In the genomic region with DNA sequence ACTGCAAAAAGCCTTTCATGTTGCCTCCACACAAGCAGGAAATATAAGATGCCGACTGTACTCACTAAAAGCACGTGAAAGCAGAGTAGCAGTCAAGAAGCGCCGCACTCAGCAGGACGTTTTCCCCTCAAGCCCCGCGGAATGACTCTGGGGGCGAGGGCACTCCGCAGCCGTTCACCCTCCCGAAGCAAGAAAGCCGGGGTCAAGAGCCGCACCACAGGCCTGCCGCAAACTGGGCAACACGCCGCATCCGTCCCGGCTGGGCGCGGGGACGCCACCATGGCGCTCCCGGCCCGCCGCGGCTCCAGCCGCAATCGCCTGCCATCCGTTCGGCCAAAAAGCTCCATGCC, we compare ENCODE assay signal across 8 cellular contexts. TPM values are rescaled to one million over a fixed set of nuclear protein-coding genes. Genes with fewer than 3 reads are reported as not detected.
DNase-seq lines count a peak whose midpoint lies in the region; ATAC-seq and TF ChIP-seq lines count a peak whose summit lies in the region.

No MANE protein-coding gene starts in this region.

- no peak for TF ChIP-seq EP300 in suprapubic skin (IDR thresholded peaks at IDR 0.05)

- peak overlapping the region; percentile 96 for H3K4me3 ChIP-seq in OCI-LY7 (ENCODE audit: low read depth, low read length, poor library complexity, severe bottlenecking)
- H3K4me3 ChIP-seq in liver (ENCODE audit: low read depth in 1 of 3, low read length in 3 of 3) = peak overlapping the region; percentile 73 to 97 (median 88)
- peak overlapping the region; percentile 87 for H3K4me3 ChIP-seq in suprapubic skin

- under 1% methylated on average over 30 of the region's 30 CpGs for WGBS in liver
- whole genome bisulfite sequencing in suprapubic skin = 0% methylated on average over 26 of the region's 30 CpGs

- peak overlapping the region; percentile 75 for H3K27ac ChIP-seq in OCI-LY7 (ENCODE audit: low read depth, low read length, poor library complexity, severe bottlenecking)
- peak overlapping the region; percentile 71 for H3K27ac ChIP-seq in caudate nucleus (ENCODE audit: low read depth, low read length)
- H3K27ac ChIP-seq in liver (ENCODE audit: low read depth in 1 of 2, low read length in 2 of 2) = peak overlapping the region; percentile 76 to 79
- H3K27ac ChIP-seq in suprapubic skin = peak overlapping the region; percentile 94

- H4K20me1 ChIP-seq in OCI-LY7 (ENCODE audit: insufficient read depth, low read length) = peaks cover 43% of the 10 kb centered on the region

- POLR2A ChIA-PET in OCI-LY7 (lab: Charles Lee) = interaction anchor here (0.9 to 1.1 kb wide), 4 partner anchors 17 to 157 kb away, joined by 3 read pairs; no protein-coding TSS in a partner anchor

- H3K36me3 ChIP-seq in OCI-LY7 (ENCODE audit: insufficient read depth, low read length) (peaks cover 53% of the 10 kb centered on the region), liver (ENCODE audit: control insufficient read depth in 4 of 4, insufficient read depth in 3 of 4, low read depth in 1 of 4, low read length in 3 of 4) (peaks cover 6 to 36% (median 32%) of the 10 kb centered on the region in 4 donors), suprapubic skin (peaks cover 33% of the 10 kb centered on the region)

- no peak for TF ChIP-seq POLR2A in suprapubic skin (IDR thresholded peaks at IDR 0.05)

- DNase-seq in activated T-cell treated with anti-CD3 and anti-CD28 coated beads for 4 hours (peak; percentile 33), OCI-LY7 (ENCODE audit: low spot score) (peak; percentile 51), caudate nucleus (lab: John Stamatoyannopoulos, UW) (peak in 10 of 61 donors; percentile 22 to 85 (median 54)), suprapubic skin (ENCODE audit: low spot score in 2 of 2) (peak in 1 of 2 donors; percentile 83), NCI-H2107 (lab: John Stamatoyannopoulos, UW) (no peak)
- no peak for DNase-seq in activated T-cell treated with anti-CD3 and anti-CD28 coated beads, Interleukin-2, amount 50 U/mL, for 1 hour

- H2AFZ ChIP-seq in OCI-LY7 (ENCODE audit: low read length) = no peak overlapping the region

- H3K9ac ChIP-seq in liver (ENCODE audit: low read depth in 1 of 2, low read length in 2 of 2) = peak overlapping the region; percentile 81 to 90

- intact Hi-C loops in OCI-LY7 (cut with micrococcal nuclease; ENCODE audit: unreplicated experiment) = loop anchor here (1.0 to 2.0 kb wide), 4 partner anchors 29 to 330 kb away; a partner anchor contains a TSS

- TF ChIP-seq CTCF in OCI-LY7 (conservative IDR thresholded peaks at IDR 0.05; ENCODE audit: low read length) = no peak
- no peak for TF ChIP-seq CTCF in liver (IDR thresholded peaks at IDR 0.05; ENCODE audit: low read depth, low read length, missing input control)
- TF ChIP-seq CTCF in suprapubic skin (IDR thresholded peaks at IDR 0.05) = no peak

- H3K9me3 ChIP-seq in OCI-LY7 (ENCODE audit: low read length) (no peaks in the 10 kb centered on the region), liver (ENCODE audit: control insufficient read depth in 4 of 4, low read length in 3 of 4) (no peaks in the 10 kb centered on the region), suprapubic skin (no peaks in the 10 kb centered on the region)

- H3K4me1 ChIP-seq in OCI-LY7 (ENCODE audit: insufficient read depth, low read length, poor library complexity, severe bottlenecking) = peaks cover 42% of the 10 kb centered on the region
- peaks cover 5 to 26% (median 12%) of the 10 kb centered on the region in 4 donors for H3K4me1 ChIP-seq in liver (ENCODE audit: control insufficient read depth in 4 of 4, insufficient read depth in 4 of 4, low read length in 3 of 4)
- H3K4me1 ChIP-seq in suprapubic skin = peaks cover 29% of the 10 kb centered on the region

- H3K79me2 ChIP-seq in OCI-LY7 (ENCODE audit: insufficient read depth, low read depth, low read length) = peaks cover 49% of the 10 kb centered on the region

- peak overlapping the region; percentile 93 for H3K4me2 ChIP-seq in OCI-LY7 (ENCODE audit: low read length)

- CTCF ChIA-PET in OCI-LY7 (lab: Charles Lee; ENCODE audit: unreplicated experiment) = no interaction called here

- ATAC-seq in HG02798 (IDR thresholded peaks at IDR 0.05; ENCODE audit: poor library complexity, unreplicated experiment) = peak; percentile 40

- BruUV-seq in OCI-LY7 (replicated peaks; lab: Mats Ljungman, UMichigan) = no TSS peak

- TF ChIP-seq RAD21 in liver (IDR thresholded peaks at IDR 0.05) = no peak

- no peaks in the 10 kb centered on the region for H3K9me2 ChIP-seq in OCI-LY7 (ENCODE audit: insufficient read depth, low read length)

- H3K27me3 ChIP-seq in liver (ENCODE audit: control insufficient read depth in 4 of 4, insufficient read depth in 4 of 4, low read length in 3 of 4) (no peaks in the 10 kb centered on the region), suprapubic skin (no peaks in the 10 kb centered on the region)

TF ChIP-seq in liver, 16 proteins besides CTCF, POLR2A, EP300 and RAD21:
- no peak for TF ChIP-seq EGR1 (IDR thresholded peaks at IDR 0.05; ENCODE audit: low read depth in 2 of 2)
- TF ChIP-seq TAF1 (conservative IDR thresholded peaks at IDR 0.05) = no peak
- TF ChIP-seq, protein P1, sequence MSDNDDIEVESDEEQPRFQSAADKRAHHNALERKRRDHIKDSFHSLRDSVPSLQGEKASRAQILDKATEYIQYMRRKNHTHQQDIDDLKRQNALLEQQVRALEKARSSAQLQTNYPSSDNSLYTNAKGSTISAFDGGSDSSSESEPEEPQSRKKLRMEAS (IDR thresholded peaks at IDR 0.05) = no peak
- no peak for TF ChIP-seq GABPA (IDR thresholded peaks at IDR 0.05 in 1 of 2, conservative IDR thresholded peaks at IDR 0.05 in 1 of 2)
- TF ChIP-seq FOXA1 (IDR thresholded peaks at IDR 0.05) = no peak
- TF ChIP-seq HNF4G (IDR thresholded peaks at IDR 0.05) = no peak
- TF ChIP-seq, protein P2, sequence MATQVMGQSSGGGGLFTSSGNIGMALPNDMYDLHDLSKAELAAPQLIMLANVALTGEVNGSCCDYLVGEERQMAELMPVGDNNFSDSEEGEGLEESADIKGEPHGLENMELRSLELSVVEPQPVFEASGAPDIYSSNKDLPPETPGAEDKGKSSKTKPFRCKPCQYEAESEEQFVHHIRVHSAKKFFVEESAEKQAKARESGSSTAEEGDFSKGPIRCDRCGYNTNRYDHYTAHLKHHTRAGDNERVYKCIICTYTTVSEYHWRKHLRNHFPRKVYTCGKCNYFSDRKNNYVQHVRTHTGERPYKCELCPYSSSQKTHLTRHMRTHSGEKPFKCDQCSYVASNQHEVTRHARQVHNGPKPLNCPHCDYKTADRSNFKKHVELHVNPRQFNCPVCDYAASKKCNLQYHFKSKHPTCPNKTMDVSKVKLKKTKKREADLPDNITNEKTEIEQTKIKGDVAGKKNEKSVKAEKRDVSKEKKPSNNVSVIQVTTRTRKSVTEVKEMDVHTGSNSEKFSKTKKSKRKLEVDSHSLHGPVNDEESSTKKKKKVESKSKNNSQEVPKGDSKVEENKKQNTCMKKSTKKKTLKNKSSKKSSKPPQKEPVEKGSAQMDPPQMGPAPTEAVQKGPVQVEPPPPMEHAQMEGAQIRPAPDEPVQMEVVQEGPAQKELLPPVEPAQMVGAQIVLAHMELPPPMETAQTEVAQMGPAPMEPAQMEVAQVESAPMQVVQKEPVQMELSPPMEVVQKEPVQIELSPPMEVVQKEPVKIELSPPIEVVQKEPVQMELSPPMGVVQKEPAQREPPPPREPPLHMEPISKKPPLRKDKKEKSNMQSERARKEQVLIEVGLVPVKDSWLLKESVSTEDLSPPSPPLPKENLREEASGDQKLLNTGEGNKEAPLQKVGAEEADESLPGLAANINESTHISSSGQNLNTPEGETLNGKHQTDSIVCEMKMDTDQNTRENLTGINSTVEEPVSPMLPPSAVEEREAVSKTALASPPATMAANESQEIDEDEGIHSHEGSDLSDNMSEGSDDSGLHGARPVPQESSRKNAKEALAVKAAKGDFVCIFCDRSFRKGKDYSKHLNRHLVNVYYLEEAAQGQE (IDR thresholded peaks at IDR 0.05) = no peak
- TF ChIP-seq, protein P3, sequence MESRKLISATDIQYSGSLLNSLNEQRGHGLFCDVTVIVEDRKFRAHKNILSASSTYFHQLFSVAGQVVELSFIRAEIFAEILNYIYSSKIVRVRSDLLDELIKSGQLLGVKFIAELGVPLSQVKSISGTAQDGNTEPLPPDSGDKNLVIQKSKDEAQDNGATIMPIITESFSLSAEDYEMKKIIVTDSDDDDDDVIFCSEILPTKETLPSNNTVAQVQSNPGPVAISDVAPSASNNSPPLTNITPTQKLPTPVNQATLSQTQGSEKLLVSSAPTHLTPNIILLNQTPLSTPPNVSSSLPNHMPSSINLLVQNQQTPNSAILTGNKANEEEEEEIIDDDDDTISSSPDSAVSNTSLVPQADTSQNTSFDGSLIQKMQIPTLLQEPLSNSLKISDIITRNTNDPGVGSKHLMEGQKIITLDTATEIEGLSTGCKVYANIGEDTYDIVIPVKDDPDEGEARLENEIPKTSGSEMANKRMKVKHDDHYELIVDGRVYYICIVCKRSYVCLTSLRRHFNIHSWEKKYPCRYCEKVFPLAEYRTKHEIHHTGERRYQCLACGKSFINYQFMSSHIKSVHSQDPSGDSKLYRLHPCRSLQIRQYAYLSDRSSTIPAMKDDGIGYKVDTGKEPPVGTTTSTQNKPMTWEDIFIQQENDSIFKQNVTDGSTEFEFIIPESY (IDR thresholded peaks at IDR 0.05) = no peak
- TF ChIP-seq YY1 (IDR thresholded peaks at IDR 0.05) = no peak
- no peak for TF ChIP-seq SP1 (IDR thresholded peaks at IDR 0.05)
- no peak for TF ChIP-seq NR2F2 (IDR thresholded peaks at IDR 0.05)
- TF ChIP-seq JUND (IDR thresholded peaks at IDR 0.05) = no peak
- TF ChIP-seq, protein P4, sequence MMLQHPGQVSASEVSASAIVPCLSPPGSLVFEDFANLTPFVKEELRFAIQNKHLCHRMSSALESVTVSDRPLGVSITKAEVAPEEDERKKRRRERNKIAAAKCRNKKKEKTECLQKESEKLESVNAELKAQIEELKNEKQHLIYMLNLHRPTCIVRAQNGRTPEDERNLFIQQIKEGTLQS (IDR thresholded peaks at IDR 0.05) = no peak
- no peak for TF ChIP-seq RXRA (IDR thresholded peaks at IDR 0.05)
- no peak for TF ChIP-seq HNF4A (conservative IDR thresholded peaks at IDR 0.05)
- no peak for TF ChIP-seq FOXA2 (IDR thresholded peaks at IDR 0.05)

RNA-seq across cellular contexts. Expression of a gene that starts 0.4 kb away (rescaled TPM):
- total RNA-seq in OCI-LY7 (2014; rRNA removed; shearing (Covaris generic)) = 3,539 and 4,609 TPM in 2 replicates
- total RNA-seq in OCI-LY7 (2022) = 3,837 and 3,887 TPM in 2 replicates
- 1,000 to 10,000 TPM in 1 of 2 donors, 100 to 1,000 TPM in 1; 336 to 1,448 TPM for total RNA-seq in liver
- polyA plus RNA-seq in liver = 100 to 1,000 TPM; 416 to 622 TPM
- 1,000 to 10,000 TPM; 1,950 to 2,506 (median 2,250) TPM for total RNA-seq in suprapubic skin

RNA-seq across cellular contexts. Expression of a gene that starts 29.1 kb away (rescaled TPM):
- 1.4 and 1.6 TPM in 2 replicates for total RNA-seq in OCI-LY7 (2014; rRNA removed; shearing (Covaris generic))
- 1.8 and 2.7 TPM in 2 replicates for total RNA-seq in OCI-LY7 (2022)
- 1 to 10 TPM; 2.0 to 4.0 TPM for total RNA-seq in liver
- polyA plus RNA-seq in liver = 1 to 10 TPM in 1 of 2 donors, under 1 TPM in 1; 0.47 to 1.8 TPM
- 10 to 100 TPM; 12.1 to 18.8 (median 14.8) TPM for total RNA-seq in suprapubic skin

Comparison
In these comparisons a context has a peak if more than half of its experiments do, and no peak if none do; other contexts are left out.
1. DNase-seq: peak in activated T-cell treated with anti-CD3 and anti-CD28 coated beads for 4 hours (single experiment) and OCI-LY7 (single experiment); none in activated T-cell treated with anti-CD3 and anti-CD28 coated beads, Interleukin-2, amount 50 U/mL, for 1 hour (single experiment) and NCI-H2107 (single experiment).
2. Peak in every context shown above with its lines, with median percentiles within 50 percentile points of each other: H3K27ac ChIP-seq and H3K4me3 ChIP-seq.